30 cellular contexts compared by ENCODE assay signal in genomic region chr2:72627059-72627458, GRCh38.
"Had no signal": no experiment of that assay in that cellular context is flagged by ENCODE, and none has a peak within 500 bp of the region (broad histone marks: within the 10 kb centered on the region; RNA-seq: fewer than 3 reads in every experiment).

No MANE protein-coding gene starts in this region.

- H3K27ac ChIP-seq: adrenal gland, body of pancreas, epithelial cell of prostate, esophagus squamous epithelium, foreskin keratinocyte, gastrocnemius medialis had no signal

- H3K27me3 ChIP-seq: adrenal gland, body of pancreas, esophagus squamous epithelium, foreskin keratinocyte, gastrocnemius medialis had no signal

- H3K36me3 ChIP-seq: adrenal gland, esophagus squamous epithelium, gastrocnemius medialis had no signal

- H3K27ac Mint-ChIP-seq: activated CD4-positive, alpha-beta memory T cell treated with anti-CD3 and anti-CD28 coated beads for 36 hours; activated CD4-positive, alpha-beta T cell treated with anti-CD3 and anti-CD28 coated beads for 36 hours; activated CD4-positive, alpha-beta T cell treated with anti-CD3 and anti-CD28 coated beads, Interleukin-2, amount 10 ng/mL, durations not matched to agents 24 days and 14 days; activated CD8-positive, alpha-beta memory T cell treated with anti-CD3 and anti-CD28 coated beads, Interleukin-2, amount 10 ng/mL, durations not matched to agents 7 days and 5 days; activated CD8-positive, alpha-beta T cell treated with anti-CD3 and anti-CD28 coated beads, Interleukin-2, amount 10 ng/mL, durations not matched to agents 7 days and 5 days; activated naive CD4-positive, alpha-beta T cell treated with anti-CD3 and anti-CD28 coated beads, Interleukin-2, amount 10 ng/mL, durations not matched to agents 7 days and 5 days; activated naive CD4-positive, alpha-beta T cell treated with anti-CD3 and anti-CD28 coated beads, Interleukin-2, amount 50 U/mL, for 72 hours; activated T-cell treated with anti-CD3 and anti-CD28 coated beads, Interleukin-2, amount 50 U/mL, for 72 hours; T-helper 17 cell; T-helper 2 cell treated with Interferon-gamma antibody and Interleukin-4, amounts not matched to agents 5 μg/mL and 100 μg/mL, for 36 hours had no signal

- H3K4me1 ChIP-seq: body of pancreas had no signal

- H3K27me3 Mint-ChIP-seq: activated CD4-positive, alpha-beta memory T cell treated with anti-CD3 and anti-CD28 coated beads for 36 hours; activated CD4-positive, alpha-beta T cell treated with anti-CD3 and anti-CD28 coated beads for 36 hours; activated CD4-positive, alpha-beta T cell treated with anti-CD3 and anti-CD28 coated beads, Interleukin-2, amount 10 ng/mL, durations not matched to agents 24 days and 14 days; activated CD8-positive, alpha-beta memory T cell treated with anti-CD3 and anti-CD28 coated beads, Interleukin-2, amount 10 ng/mL, durations not matched to agents 7 days and 5 days; activated naive CD4-positive, alpha-beta T cell treated with anti-CD3 and anti-CD28 coated beads, Interleukin-2, amount 10 ng/mL, durations not matched to agents 7 days and 5 days; T-helper 17 cell had no signal

- DNase-seq: activated CD4-positive, alpha-beta memory T cell treated with anti-CD3 and anti-CD28 coated beads for 36 hours; activated CD4-positive, alpha-beta T cell treated with anti-CD3 and anti-CD28 coated beads for 36 hours; activated CD4-positive, alpha-beta T cell treated with anti-CD3 and anti-CD28 coated beads, Interleukin-2, amount 10 ng/mL, durations not matched to agents 24 days and 14 days; activated CD4-positive, CD25-positive, alpha-beta regulatory T cell; activated CD4-positive, CD25-positive, alpha-beta regulatory T cell treated with anti-CD3 and anti-CD28 coated beads, Interleukin-2, amount 50 U/mL, for 72 hours; activated CD8-positive, alpha-beta memory T cell treated with anti-CD3 and anti-CD28 coated beads, Interleukin-2, amount 10 ng/mL, durations not matched to agents 7 days and 5 days; activated CD8-positive, alpha-beta memory T cell treated with anti-CD3 and anti-CD28 coated beads, Interleukin-2, amount 50 U/mL, for 4 hours; activated CD8-positive, alpha-beta T cell treated with anti-CD3 and anti-CD28 coated beads, Interleukin-2, amount 10 ng/mL, durations not matched to agents 7 days and 5 days; activated gamma-delta T cell; activated naive CD4-positive, alpha-beta T cell; activated naive CD4-positive, alpha-beta T cell treated with anti-CD3 and anti-CD28 coated beads, Interleukin-2, amount 10 ng/mL, durations not matched to agents 7 days and 5 days; activated T-cell treated with anti-CD3 and anti-CD28 coated beads, Interleukin-2, amount 50 U/mL, for 1 hour; activated T-cell treated with anti-CD3 and anti-CD28 coated beads, Interleukin-2, amount 50 U/mL, for 72 hours; adrenal gland; amygdala; aorta; body of pancreas; caudate nucleus; cortex of kidney; effector CD8-positive, alpha-beta T cell; esophagus squamous epithelium; foreskin keratinocyte; gastrocnemius medialis; glutamatergic neuron; T-helper 1 cell; T-helper 17 cell; T1000 had no signal

- H3K4me3 ChIP-seq: adrenal gland, body of pancreas, esophagus squamous epithelium, gastrocnemius medialis had no signal

- ATAC-seq: activated CD4-positive, alpha-beta T cell treated with anti-CD3 and anti-CD28 coated beads for 36 hours; activated CD8-positive, alpha-beta memory T cell treated with anti-CD3 and anti-CD28 coated beads, Interleukin-2, amount 10 ng/mL, durations not matched to agents 7 days and 5 days; activated CD8-positive, alpha-beta T cell treated with anti-CD3 and anti-CD28 coated beads, Interleukin-2, amount 10 ng/mL, durations not matched to agents 7 days and 5 days; activated naive CD4-positive, alpha-beta T cell treated with anti-CD3 and anti-CD28 coated beads, Interleukin-2, amount 50 U/mL, for 72 hours; activated T-cell treated with anti-CD3 and anti-CD28 coated beads, Interleukin-2, amount 50 U/mL, for 72 hours; body of pancreas; foreskin keratinocyte; gastrocnemius medialis; T-helper 17 cell had no signal

- H3K9me3 ChIP-seq: adrenal gland, body of pancreas, esophagus squamous epithelium, gastrocnemius medialis had no signal

- H3K9me3 Mint-ChIP-seq: activated CD4-positive, alpha-beta memory T cell treated with anti-CD3 and anti-CD28 coated beads for 36 hours; activated CD4-positive, alpha-beta T cell treated with anti-CD3 and anti-CD28 coated beads, Interleukin-2, amount 10 ng/mL, durations not matched to agents 24 days and 14 days; activated naive CD4-positive, alpha-beta T cell treated with anti-CD3 and anti-CD28 coated beads, Interleukin-2, amount 10 ng/mL, durations not matched to agents 7 days and 5 days; activated naive CD4-positive, alpha-beta T cell treated with anti-CD3 and anti-CD28 coated beads, Interleukin-2, amount 50 U/mL, for 72 hours; activated T-cell treated with anti-CD3 and anti-CD28 coated beads, Interleukin-2, amount 50 U/mL, for 72 hours; T-helper 2 cell treated with Interferon-gamma antibody and Interleukin-4, amounts not matched to agents 5 μg/mL and 100 μg/mL, for 36 hours had no signal

- H3K4me3 Mint-ChIP-seq: activated CD4-positive, alpha-beta memory T cell treated with anti-CD3 and anti-CD28 coated beads for 36 hours; activated CD4-positive, alpha-beta T cell treated with anti-CD3 and anti-CD28 coated beads for 36 hours; activated CD4-positive, alpha-beta T cell treated with anti-CD3 and anti-CD28 coated beads, Interleukin-2, amount 10 ng/mL, durations not matched to agents 24 days and 14 days; activated CD8-positive, alpha-beta memory T cell treated with anti-CD3 and anti-CD28 coated beads, Interleukin-2, amount 10 ng/mL, durations not matched to agents 7 days and 5 days; activated CD8-positive, alpha-beta T cell treated with anti-CD3 and anti-CD28 coated beads, Interleukin-2, amount 10 ng/mL, durations not matched to agents 7 days and 5 days; activated naive CD4-positive, alpha-beta T cell treated with anti-CD3 and anti-CD28 coated beads, Interleukin-2, amount 10 ng/mL, durations not matched to agents 7 days and 5 days; activated T-cell treated with anti-CD3 and anti-CD28 coated beads, Interleukin-2, amount 50 U/mL, for 72 hours; T-helper 17 cell; T-helper 2 cell treated with Interferon-gamma antibody and Interleukin-4, amounts not matched to agents 5 μg/mL and 100 μg/mL, for 36 hours had no signal

- H3K4me1 Mint-ChIP-seq: activated CD4-positive, alpha-beta T cell treated with anti-CD3 and anti-CD28 coated beads for 36 hours; activated CD4-positive, alpha-beta T cell treated with anti-CD3 and anti-CD28 coated beads, Interleukin-2, amount 10 ng/mL, durations not matched to agents 24 days and 14 days; activated CD8-positive, alpha-beta memory T cell treated with anti-CD3 and anti-CD28 coated beads, Interleukin-2, amount 10 ng/mL, durations not matched to agents 7 days and 5 days; activated naive CD4-positive, alpha-beta T cell treated with anti-CD3 and anti-CD28 coated beads, Interleukin-2, amount 10 ng/mL, durations not matched to agents 7 days and 5 days had no signal

- H3K36me3 Mint-ChIP-seq: activated CD4-positive, alpha-beta memory T cell treated with anti-CD3 and anti-CD28 coated beads for 36 hours; activated CD8-positive, alpha-beta memory T cell treated with anti-CD3 and anti-CD28 coated beads, Interleukin-2, amount 10 ng/mL, durations not matched to agents 7 days and 5 days; activated naive CD4-positive, alpha-beta T cell treated with anti-CD3 and anti-CD28 coated beads, Interleukin-2, amount 10 ng/mL, durations not matched to agents 7 days and 5 days; activated naive CD4-positive, alpha-beta T cell treated with anti-CD3 and anti-CD28 coated beads, Interleukin-2, amount 50 U/mL, for 72 hours had no signal
